Comparison of ENCODE assay signal across 28 cellular contexts in genomic region chr11:39651857-39652461, GRCh38.
"Had no signal": no experiment of that assay in that cellular context is flagged by ENCODE, and none has a peak within 500 bp of the region (broad histone marks: within the 10 kb centered on the region; RNA-seq: fewer than 3 reads in every experiment).

No MANE protein-coding gene starts in this region.

- H3K36me3 Mint-ChIP-seq: activated naive CD8-positive, alpha-beta T cell; natural killer cell treated with Interleukin-12 subunit alpha and Interleukin-12 subunit beta and Interleukin-15 and Interleukin-18, amount 100 ng/mL, for 72 hours; stimulated activated naive B cell treated with anti-CD40 and anti-IgM and Interleukin-4, amounts not matched to agents 10 μg/mL and 1 μg/mL and 100 μg/mL, for 72 hours had no signal

- H3K27me3 Mint-ChIP-seq: activated CD4-positive, alpha-beta T cell treated with anti-CD3 and anti-CD28 coated beads, Interleukin-2, amount 10 ng/mL, durations not matched to agents 7 days and 5 days; activated CD8-positive, alpha-beta T cell treated with anti-CD3 and anti-CD28 coated beads for 36 hours; activated naive CD8-positive, alpha-beta T cell; activated T-helper 17 cell treated with anti-CD3 and anti-CD28 coated beads, Interleukin-2, amount 50 U/mL, for 72 hours; natural killer cell treated with Interleukin-12 subunit alpha and Interleukin-12 subunit beta and Interleukin-15 and Interleukin-18, amount 100 ng/mL, for 72 hours; progenitor cell of endocrine pancreas; stimulated activated naive B cell treated with anti-CD40 and anti-IgM and Interleukin-4, amounts not matched to agents 10 μg/mL and 1 μg/mL and 100 μg/mL, for 72 hours had no signal

- H3K9me3 ChIP-seq: neutrophil, ovary, right lobe of liver, thyroid gland had no signal

- H3K27me3 ChIP-seq: esophagus squamous epithelium, heart right ventricle, neutrophil, ovary, right lobe of liver, stomach, thyroid gland had no signal

- H3K4me3 Mint-ChIP-seq: activated CD4-positive, alpha-beta T cell treated with anti-CD3 and anti-CD28 coated beads, Interleukin-2, amount 10 ng/mL, durations not matched to agents 7 days and 5 days; activated CD8-positive, alpha-beta T cell treated with anti-CD3 and anti-CD28 coated beads for 36 hours; activated naive CD8-positive, alpha-beta T cell; activated T-cell treated with anti-CD3 and anti-CD28 coated beads, Interleukin-2, amount 50 U/mL, for 4 hours; activated T-helper 17 cell treated with anti-CD3 and anti-CD28 coated beads, Interleukin-2, amount 50 U/mL, for 72 hours; natural killer cell treated with Interleukin-12 subunit alpha and Interleukin-12 subunit beta and Interleukin-15 and Interleukin-18, amount 100 ng/mL, for 72 hours; stimulated activated naive B cell treated with anti-CD40 and anti-IgM and Interleukin-4, amounts not matched to agents 10 μg/mL and 1 μg/mL and 100 μg/mL, for 72 hours; WTC11 had no signal

- H3K27ac ChIP-seq: epithelial cell of prostate, esophagus squamous epithelium, heart right ventricle, left ventricle myocardium inferior, neutrophil, ovary, right lobe of liver, skin epidermis, stomach, thyroid gland had no signal

- H3K4me3 ChIP-seq: esophagus squamous epithelium, heart right ventricle, left ventricle myocardium inferior, lung, mucosa of descending colon, ovary, right lobe of liver, skin epidermis, stomach, thyroid gland had no signal

- H3K27ac Mint-ChIP-seq: activated CD4-positive, alpha-beta T cell treated with anti-CD3 and anti-CD28 coated beads, Interleukin-2, amount 10 ng/mL, durations not matched to agents 7 days and 5 days; activated CD8-positive, alpha-beta T cell treated with anti-CD3 and anti-CD28 coated beads for 36 hours; activated naive CD8-positive, alpha-beta T cell; activated T-helper 17 cell treated with anti-CD3 and anti-CD28 coated beads, Interleukin-2, amount 50 U/mL, for 72 hours; natural killer cell treated with Interleukin-12 subunit alpha and Interleukin-12 subunit beta and Interleukin-15 and Interleukin-18, amount 100 ng/mL, for 72 hours; progenitor cell of endocrine pancreas; stimulated activated naive B cell treated with anti-CD40 and anti-IgM and Interleukin-4, amounts not matched to agents 10 μg/mL and 1 μg/mL and 100 μg/mL, for 72 hours; WTC11 had no signal

- H3K4me1 ChIP-seq: esophagus squamous epithelium, heart right ventricle, left ventricle myocardium inferior, right lobe of liver, stomach had no signal

- H3K4me1 Mint-ChIP-seq: activated CD4-positive, alpha-beta T cell treated with anti-CD3 and anti-CD28 coated beads, Interleukin-2, amount 10 ng/mL, durations not matched to agents 7 days and 5 days; activated T-helper 17 cell treated with anti-CD3 and anti-CD28 coated beads, Interleukin-2, amount 50 U/mL, for 72 hours; stimulated activated naive B cell treated with anti-CD40 and anti-IgM and Interleukin-4, amounts not matched to agents 10 μg/mL and 1 μg/mL and 100 μg/mL, for 72 hours; WTC11 had no signal

- H3K36me3 ChIP-seq: esophagus squamous epithelium, heart right ventricle, left ventricle myocardium inferior, neutrophil, ovary, right lobe of liver, stomach, thyroid gland had no signal

- DNase-seq: activated CD4-positive, alpha-beta T cell treated with anti-CD3 and anti-CD28 coated beads for 1 hour; activated CD4-positive, alpha-beta T cell treated with anti-CD3 and anti-CD28 coated beads, Interleukin-2, amount 10 ng/mL, durations not matched to agents 7 days and 5 days; activated CD8-positive, alpha-beta T cell treated with anti-CD3 and anti-CD28 coated beads for 36 hours; activated T-cell treated with anti-CD3 and anti-CD28 coated beads, Interleukin-2, amount 50 U/mL, for 4 hours; anterior cingulate cortex; effector CD8-positive, alpha-beta T cell; esophagus squamous epithelium; foreskin melanocyte; heart right ventricle; left ventricle myocardium inferior; mucosa of descending colon; ovary; right lobe of liver; stimulated activated CD4-positive, alpha-beta T cell treated with anti-CD3 and anti-CD28 coated beads, Interleukin-4, amount 100 ng/mL, for 4 hours; stimulated activated CD8-positive, alpha-beta memory T cell treated with anti-CD3 and anti-CD28 coated beads, Interleukin-4, amount 100 ng/mL, for 48 hours; stimulated activated naive B cell treated with anti-CD40 and anti-IgM and Interleukin-4, amounts not matched to agents 10 μg/mL and 1 μg/mL and 100 μg/mL, for 72 hours; stomach; T-helper 2 cell; thyroid gland had no signal

- ATAC-seq: activated CD8-positive, alpha-beta T cell treated with anti-CD3 and anti-CD28 coated beads for 36 hours; activated T-cell treated with anti-CD3 and anti-CD28 coated beads, Interleukin-2, amount 50 U/mL, for 4 hours; activated T-helper 17 cell treated with anti-CD3 and anti-CD28 coated beads, Interleukin-2, amount 50 U/mL, for 72 hours; heart right ventricle; mucosa of descending colon; natural killer cell treated with Interleukin-12 subunit alpha and Interleukin-12 subunit beta and Interleukin-15 and Interleukin-18, amount 100 ng/mL, for 72 hours; stimulated activated naive B cell treated with anti-CD40 and anti-IgM and Interleukin-4, amounts not matched to agents 10 μg/mL and 1 μg/mL and 100 μg/mL, for 72 hours; WTC11 had no signal
